ENCODE assay signal across 12 cellular contexts in the genomic region with DNA sequence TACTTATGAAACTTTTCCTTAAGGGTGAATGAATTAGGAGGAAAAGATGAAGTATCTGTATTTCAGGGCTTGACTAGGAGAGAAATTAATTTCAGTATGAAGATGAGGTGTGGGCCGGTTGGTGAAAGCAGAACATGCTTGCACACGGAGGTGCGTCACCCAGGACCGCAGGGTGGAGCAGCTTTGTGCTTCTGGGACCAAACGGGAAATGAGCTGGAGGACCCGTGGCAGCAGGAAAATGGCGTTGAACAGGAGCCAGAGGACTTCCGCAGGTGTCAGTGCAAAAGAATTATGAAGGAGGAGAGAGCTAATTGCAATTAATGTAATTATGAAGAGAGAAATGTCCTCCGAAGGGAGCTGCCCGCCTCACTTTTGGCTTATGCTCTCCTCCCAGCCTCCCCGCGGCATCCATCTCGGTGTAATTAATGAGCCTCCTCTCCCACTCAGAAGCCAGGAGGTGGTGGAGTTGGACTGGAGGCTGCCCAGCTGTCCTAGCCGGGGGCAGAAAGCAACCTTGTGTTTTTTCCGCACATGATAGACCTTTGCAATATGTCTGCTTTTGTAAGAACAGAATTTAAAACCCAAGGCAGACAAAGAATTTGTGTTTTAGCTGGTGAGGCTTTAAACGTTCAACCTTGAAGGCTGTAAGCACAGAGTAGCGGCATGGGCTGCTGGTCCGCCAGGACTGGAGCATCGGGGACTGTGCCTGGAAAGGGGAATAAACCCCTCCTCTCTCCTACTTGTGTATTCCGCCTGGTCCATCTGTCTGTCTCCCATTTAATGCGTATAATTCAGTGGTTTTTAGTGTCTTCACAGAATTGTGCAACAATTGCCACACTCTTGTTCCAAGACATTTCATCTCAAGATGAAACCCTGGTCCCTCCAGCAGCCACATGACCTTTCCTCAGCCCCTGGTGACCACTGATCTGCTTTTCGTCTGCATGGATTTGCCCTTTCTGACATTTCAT.
A peak's percentile ranks its signal among the peaks of the same experiment; 100 is the strongest.
DNase-seq lines count a peak whose midpoint lies in the region; ATAC-seq and TF ChIP-seq lines count a peak whose summit lies in the region.
"Had no signal": no experiment of that assay in that cellular context is flagged by ENCODE, and none has a peak within 500 bp of the region (broad histone marks: within the 10 kb centered on the region; RNA-seq: fewer than 3 reads in every experiment).

No MANE protein-coding gene starts in this region.

- no peak for TF ChIP-seq CTCF in liver (IDR thresholded peaks at IDR 0.05; ENCODE audit: low read depth, low read length, missing input control)

- H3K4me3 ChIP-seq in liver (ENCODE audit: low read depth in 1 of 3, low read length in 3 of 3) = no peak overlapping the region

- ATAC-seq in stimulated activated naive B cell treated with anti-CD40 and anti-IgM and Interleukin-4, amounts not matched to agents 10 μg/mL and 1 μg/mL and 100 μg/mL, for 72 hours (replicated peaks) = peak; percentile 83 to 85

- H3K27ac ChIP-seq in caudate nucleus (ENCODE audit: low read depth, low read length) (peak overlapping the region; percentile 20), liver (ENCODE audit: low read depth in 1 of 2, low read length in 2 of 2) (peak overlapping the region; percentile 52 to 66)

- H3K4me1 ChIP-seq in liver (ENCODE audit: control insufficient read depth in 4 of 4, insufficient read depth in 4 of 4, low read length in 3 of 4) = peaks cover 1 to 2% (median 2%) of the 10 kb centered on the region in 4 donors

- H3K27me3 ChIP-seq in liver (ENCODE audit: control insufficient read depth in 4 of 4, insufficient read depth in 4 of 4, low read length in 3 of 4) = no peaks in the 10 kb centered on the region

- peaks cover 25 to 36% of the 10 kb centered on the region in 2 donors for H3K36me3 Mint-ChIP-seq in stimulated activated naive B cell treated with anti-CD40 and anti-IgM and Interleukin-4, amounts not matched to agents 10 μg/mL and 1 μg/mL and 100 μg/mL, for 72 hours
- H3K36me3 Mint-ChIP-seq: activated CD4-positive, alpha-beta memory T cell treated with anti-CD3 and anti-CD28 coated beads for 36 hours had no signal

- DNase-seq in KG1 (lab: John Stamatoyannopoulos, UW) (peak; percentile 20), caudate nucleus (lab: John Stamatoyannopoulos, UW) (peak in 1 of 61 donors; percentile 5), GOT3 (lab: John Stamatoyannopoulos, UW) (no peak), SW 1271 (lab: John Stamatoyannopoulos, UW) (no peak)
- peak; percentile 16 for DNase-seq in stimulated activated naive B cell treated with anti-CD40 and anti-IgM and Interleukin-4, amounts not matched to agents 10 μg/mL and 1 μg/mL and 100 μg/mL, for 72 hours
- no peak for DNase-seq in stimulated activated CD4-positive, alpha-beta T cell treated with anti-CD3 and anti-CD28 coated beads, Interleukin-4, amount 100 ng/mL, for 24 hours
- DNase-seq in stimulated activated CD4-positive, alpha-beta T cell treated with anti-CD3 and anti-CD28 coated beads, Interleukin-4, amount 100 ng/mL, for 4 hours = no peak
- DNase-seq: activated CD4-positive, alpha-beta memory T cell treated with anti-CD3 and anti-CD28 coated beads for 36 hours; DMS53; stimulated activated CD4-positive, alpha-beta T cell treated with anti-CD3 and anti-CD28 coated beads, Interleukin-2, amount 100 ng/mL, for 24 hours had no signal

- no peak for TF ChIP-seq RAD21 in liver (IDR thresholded peaks at IDR 0.05)

- H3K9me3 Mint-ChIP-seq in stimulated activated naive B cell treated with anti-CD40 and anti-IgM and Interleukin-4, amounts not matched to agents 10 μg/mL and 1 μg/mL and 100 μg/mL, for 72 hours = no peaks in the 10 kb centered on the region
- H3K9me3 Mint-ChIP-seq: activated CD4-positive, alpha-beta memory T cell treated with anti-CD3 and anti-CD28 coated beads for 36 hours; type B pancreatic cell had no signal

- H3K4me1 Mint-ChIP-seq in stimulated activated naive B cell treated with anti-CD40 and anti-IgM and Interleukin-4, amounts not matched to agents 10 μg/mL and 1 μg/mL and 100 μg/mL, for 72 hours = peaks cover 27 to 47% of the 10 kb centered on the region in 2 donors

- peak overlapping the region in 1 of 2 donors; percentile 29 for H3K9ac ChIP-seq in liver (ENCODE audit: low read depth in 1 of 2, low read length in 2 of 2)

- 85% methylated on average over 22 of the region's 22 CpGs for WGBS in liver

- peak overlapping the region; percentile 68 to 70 for H3K4me3 Mint-ChIP-seq in stimulated activated naive B cell treated with anti-CD40 and anti-IgM and Interleukin-4, amounts not matched to agents 10 μg/mL and 1 μg/mL and 100 μg/mL, for 72 hours
- H3K4me3 Mint-ChIP-seq: activated CD4-positive, alpha-beta memory T cell treated with anti-CD3 and anti-CD28 coated beads for 36 hours; type B pancreatic cell had no signal

- no peaks in the 10 kb centered on the region for H3K27me3 Mint-ChIP-seq in stimulated activated naive B cell treated with anti-CD40 and anti-IgM and Interleukin-4, amounts not matched to agents 10 μg/mL and 1 μg/mL and 100 μg/mL, for 72 hours
- H3K27me3 Mint-ChIP-seq: activated CD4-positive, alpha-beta memory T cell treated with anti-CD3 and anti-CD28 coated beads for 36 hours; type B pancreatic cell had no signal

- peak overlapping the region; percentile 93 for H3K27ac Mint-ChIP-seq in stimulated activated naive B cell treated with anti-CD40 and anti-IgM and Interleukin-4, amounts not matched to agents 10 μg/mL and 1 μg/mL and 100 μg/mL, for 72 hours
- H3K27ac Mint-ChIP-seq: activated CD4-positive, alpha-beta memory T cell treated with anti-CD3 and anti-CD28 coated beads for 36 hours; type B pancreatic cell had no signal

- no peaks in the 10 kb centered on the region for H3K36me3 ChIP-seq in liver (ENCODE audit: control insufficient read depth in 4 of 4, insufficient read depth in 3 of 4, low read depth in 1 of 4, low read length in 3 of 4)

- no peaks in the 10 kb centered on the region for H3K9me3 ChIP-seq in liver (ENCODE audit: control insufficient read depth in 4 of 4, low read length in 3 of 4)

TF ChIP-seq in liver, 16 proteins besides CTCF, POLR2A, EP300 and RAD21:
- no peak for TF ChIP-seq SP1 (IDR thresholded peaks at IDR 0.05)
- no peak for TF ChIP-seq FOXA2 (IDR thresholded peaks at IDR 0.05)
- TF ChIP-seq, protein P1, sequence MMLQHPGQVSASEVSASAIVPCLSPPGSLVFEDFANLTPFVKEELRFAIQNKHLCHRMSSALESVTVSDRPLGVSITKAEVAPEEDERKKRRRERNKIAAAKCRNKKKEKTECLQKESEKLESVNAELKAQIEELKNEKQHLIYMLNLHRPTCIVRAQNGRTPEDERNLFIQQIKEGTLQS (IDR thresholded peaks at IDR 0.05) = no peak
- TF ChIP-seq NR2F2 (IDR thresholded peaks at IDR 0.05) = no peak
- TF ChIP-seq HNF4G (IDR thresholded peaks at IDR 0.05) = no peak
- TF ChIP-seq HNF4A (conservative IDR thresholded peaks at IDR 0.05) = no peak
- TF ChIP-seq, protein P2, sequence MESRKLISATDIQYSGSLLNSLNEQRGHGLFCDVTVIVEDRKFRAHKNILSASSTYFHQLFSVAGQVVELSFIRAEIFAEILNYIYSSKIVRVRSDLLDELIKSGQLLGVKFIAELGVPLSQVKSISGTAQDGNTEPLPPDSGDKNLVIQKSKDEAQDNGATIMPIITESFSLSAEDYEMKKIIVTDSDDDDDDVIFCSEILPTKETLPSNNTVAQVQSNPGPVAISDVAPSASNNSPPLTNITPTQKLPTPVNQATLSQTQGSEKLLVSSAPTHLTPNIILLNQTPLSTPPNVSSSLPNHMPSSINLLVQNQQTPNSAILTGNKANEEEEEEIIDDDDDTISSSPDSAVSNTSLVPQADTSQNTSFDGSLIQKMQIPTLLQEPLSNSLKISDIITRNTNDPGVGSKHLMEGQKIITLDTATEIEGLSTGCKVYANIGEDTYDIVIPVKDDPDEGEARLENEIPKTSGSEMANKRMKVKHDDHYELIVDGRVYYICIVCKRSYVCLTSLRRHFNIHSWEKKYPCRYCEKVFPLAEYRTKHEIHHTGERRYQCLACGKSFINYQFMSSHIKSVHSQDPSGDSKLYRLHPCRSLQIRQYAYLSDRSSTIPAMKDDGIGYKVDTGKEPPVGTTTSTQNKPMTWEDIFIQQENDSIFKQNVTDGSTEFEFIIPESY (IDR thresholded peaks at IDR 0.05) = no peak
- no peak for TF ChIP-seq TAF1 (conservative IDR thresholded peaks at IDR 0.05)
- TF ChIP-seq, protein P3, sequence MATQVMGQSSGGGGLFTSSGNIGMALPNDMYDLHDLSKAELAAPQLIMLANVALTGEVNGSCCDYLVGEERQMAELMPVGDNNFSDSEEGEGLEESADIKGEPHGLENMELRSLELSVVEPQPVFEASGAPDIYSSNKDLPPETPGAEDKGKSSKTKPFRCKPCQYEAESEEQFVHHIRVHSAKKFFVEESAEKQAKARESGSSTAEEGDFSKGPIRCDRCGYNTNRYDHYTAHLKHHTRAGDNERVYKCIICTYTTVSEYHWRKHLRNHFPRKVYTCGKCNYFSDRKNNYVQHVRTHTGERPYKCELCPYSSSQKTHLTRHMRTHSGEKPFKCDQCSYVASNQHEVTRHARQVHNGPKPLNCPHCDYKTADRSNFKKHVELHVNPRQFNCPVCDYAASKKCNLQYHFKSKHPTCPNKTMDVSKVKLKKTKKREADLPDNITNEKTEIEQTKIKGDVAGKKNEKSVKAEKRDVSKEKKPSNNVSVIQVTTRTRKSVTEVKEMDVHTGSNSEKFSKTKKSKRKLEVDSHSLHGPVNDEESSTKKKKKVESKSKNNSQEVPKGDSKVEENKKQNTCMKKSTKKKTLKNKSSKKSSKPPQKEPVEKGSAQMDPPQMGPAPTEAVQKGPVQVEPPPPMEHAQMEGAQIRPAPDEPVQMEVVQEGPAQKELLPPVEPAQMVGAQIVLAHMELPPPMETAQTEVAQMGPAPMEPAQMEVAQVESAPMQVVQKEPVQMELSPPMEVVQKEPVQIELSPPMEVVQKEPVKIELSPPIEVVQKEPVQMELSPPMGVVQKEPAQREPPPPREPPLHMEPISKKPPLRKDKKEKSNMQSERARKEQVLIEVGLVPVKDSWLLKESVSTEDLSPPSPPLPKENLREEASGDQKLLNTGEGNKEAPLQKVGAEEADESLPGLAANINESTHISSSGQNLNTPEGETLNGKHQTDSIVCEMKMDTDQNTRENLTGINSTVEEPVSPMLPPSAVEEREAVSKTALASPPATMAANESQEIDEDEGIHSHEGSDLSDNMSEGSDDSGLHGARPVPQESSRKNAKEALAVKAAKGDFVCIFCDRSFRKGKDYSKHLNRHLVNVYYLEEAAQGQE (IDR thresholded peaks at IDR 0.05) = no peak
- TF ChIP-seq YY1 (IDR thresholded peaks at IDR 0.05) = no peak
- no peak for TF ChIP-seq RXRA (IDR thresholded peaks at IDR 0.05)
TF ChIP-seq in liver: peak in this region for 0.

Comparison
In these comparisons a context has a peak if more than half of its experiments do, and no peak if none do; other contexts are left out.
1. DNase-seq: peak in KG1 (single experiment) and stimulated activated naive B cell treated with anti-CD40 and anti-IgM and Interleukin-4, amounts not matched to agents 10 μg/mL and 1 μg/mL and 100 μg/mL, for 72 hours (single experiment); none in GOT3 (single experiment), stimulated activated CD4-positive, alpha-beta T cell treated with anti-CD3 and anti-CD28 coated beads, Interleukin-4, amount 100 ng/mL, for 24 hours (single experiment), SW 1271 (0 of 2) and stimulated activated CD4-positive, alpha-beta T cell treated with anti-CD3 and anti-CD28 coated beads, Interleukin-4, amount 100 ng/mL, for 4 hours (0 of 2).